In the genomic region with DNA sequence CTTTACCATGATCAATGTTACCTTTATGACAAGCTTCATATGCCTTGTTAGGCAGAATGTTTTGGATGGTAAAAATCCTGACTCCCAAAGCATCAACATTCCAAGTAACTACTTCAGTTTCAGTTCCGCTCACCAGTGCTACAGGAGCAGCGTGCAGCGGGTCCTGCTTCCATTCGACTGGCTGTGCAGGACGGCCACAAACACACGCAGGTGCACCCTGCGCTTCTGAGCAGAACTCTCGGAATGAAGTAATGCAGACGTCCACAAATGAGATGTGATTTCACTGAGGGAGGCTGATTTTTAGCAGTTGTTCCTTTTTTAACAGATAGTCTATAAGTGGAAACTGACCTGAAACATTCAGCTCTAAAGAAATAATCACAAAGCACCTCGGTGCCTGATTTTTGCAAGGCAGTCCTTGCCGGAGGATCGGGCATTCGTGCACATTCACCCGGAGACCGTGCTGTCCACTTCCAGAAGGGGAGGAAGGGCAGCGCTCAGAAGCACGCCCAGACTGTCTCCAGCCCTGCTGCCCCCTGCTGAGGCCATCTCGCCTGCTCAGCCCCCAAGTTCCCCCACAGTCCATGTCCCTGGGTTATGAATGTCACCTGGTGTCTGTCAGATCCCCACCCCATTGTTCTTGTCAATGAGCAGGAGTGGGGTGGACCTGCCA, we compare ENCODE assay signal across 20 cellular contexts.
DNase-seq lines count a peak whose midpoint lies in the region; ATAC-seq and TF ChIP-seq lines count a peak whose summit lies in the region.
"Had no signal": no experiment of that assay in that cellular context is flagged by ENCODE, and none has a peak within 500 bp of the region (broad histone marks: within the 10 kb centered on the region; RNA-seq: fewer than 3 reads in every experiment).

No MANE protein-coding gene starts in this region.

- TF ChIP-seq CTCF in lower lobe of right lung (IDR thresholded peaks at IDR 0.05): no peak

- no peak overlapping the region for H3K27ac ChIP-seq in lower lobe of right lung
- H3K27ac ChIP-seq: SJCRH30, suprapubic skin, WERI-Rb-1 had no signal

- peaks cover 81% of the 10 kb centered on the region for H3K36me3 ChIP-seq in lower lobe of right lung

- ATAC-seq in GM21360 (IDR thresholded peaks at IDR 0.05; ENCODE audit: unreplicated experiment) (peak; percentile 23), lower lobe of right lung (peak; percentile 31 to 41)
- ATAC-seq: esophagus mucosa, mucosa of descending colon had no signal

- intact Hi-C loops in lower lobe of right lung (cut with DNase I): no loop called here

- peaks cover 20% of the 10 kb centered on the region for H3K4me1 ChIP-seq in lower lobe of right lung
- H3K4me1 ChIP-seq: suprapubic skin had no signal

- no peaks in the 10 kb centered on the region for H3K9me3 ChIP-seq in lower lobe of right lung
- H3K9me3 ChIP-seq: mucosa of descending colon, SJCRH30, suprapubic skin had no signal

- no peaks in the 10 kb centered on the region for H3K27me3 ChIP-seq in lower lobe of right lung (ENCODE audit: low read depth)
- H3K27me3 ChIP-seq: SJCRH30, suprapubic skin had no signal

- peak overlapping the region; percentile 27 for H3K4me3 ChIP-seq in lower lobe of right lung
- H3K4me3 ChIP-seq: mucosa of descending colon, SJCRH30, suprapubic skin had no signal

- DNase-seq in DMS79 (lab: John Stamatoyannopoulos, UW) (peak; percentile 41), NAMALWA (ENCODE audit: low spot score) (peak; percentile 20), lower lobe of right lung (peak; percentile 55), AML-193 (lab: John Stamatoyannopoulos, UW) (no peak), foreskin melanocyte (no peak), medulla oblongata (ENCODE audit: extremely low spot score) (no peak), NCI-H1436 treated with DMSO at 0.1 percent for 48 hours (lab: John Stamatoyannopoulos, UW) (no peak)
- DNase-seq: activated CD4-positive, alpha-beta T cell treated with anti-CD3 and anti-CD28 coated beads, Interleukin-2, amount 50 U/mL, for 48 hours; activated naive CD4-positive, alpha-beta T cell; activated T-cell treated with anti-CD3 and anti-CD28 coated beads, Interleukin-2, amount 50 U/mL, for 1 hour; amniotic stem cell; mucosa of descending colon; NCI-H1694; NCI-H774; SJCRH30; stimulated activated CD4-positive, alpha-beta T cell treated with anti-CD3 and anti-CD28 coated beads, Interleukin-12 subunit alpha, Interleukin-12 subunit beta, amount 100 ng/mL, for 4 hours; WERI-Rb-1 had no signal

Comparison
In these comparisons a context has a peak if more than half of its experiments do, and no peak if none do; other contexts are left out.
1. DNase-seq: peak in DMS79 (single experiment), NAMALWA (single experiment) and lower lobe of right lung (single experiment); none in AML-193 (0 of 2), foreskin melanocyte (single experiment), medulla oblongata (single experiment) and NCI-H1436 treated with DMSO at 0.1 percent for 48 hours (single experiment).